8 cellular contexts compared by ENCODE assay signal in the genomic region with DNA sequence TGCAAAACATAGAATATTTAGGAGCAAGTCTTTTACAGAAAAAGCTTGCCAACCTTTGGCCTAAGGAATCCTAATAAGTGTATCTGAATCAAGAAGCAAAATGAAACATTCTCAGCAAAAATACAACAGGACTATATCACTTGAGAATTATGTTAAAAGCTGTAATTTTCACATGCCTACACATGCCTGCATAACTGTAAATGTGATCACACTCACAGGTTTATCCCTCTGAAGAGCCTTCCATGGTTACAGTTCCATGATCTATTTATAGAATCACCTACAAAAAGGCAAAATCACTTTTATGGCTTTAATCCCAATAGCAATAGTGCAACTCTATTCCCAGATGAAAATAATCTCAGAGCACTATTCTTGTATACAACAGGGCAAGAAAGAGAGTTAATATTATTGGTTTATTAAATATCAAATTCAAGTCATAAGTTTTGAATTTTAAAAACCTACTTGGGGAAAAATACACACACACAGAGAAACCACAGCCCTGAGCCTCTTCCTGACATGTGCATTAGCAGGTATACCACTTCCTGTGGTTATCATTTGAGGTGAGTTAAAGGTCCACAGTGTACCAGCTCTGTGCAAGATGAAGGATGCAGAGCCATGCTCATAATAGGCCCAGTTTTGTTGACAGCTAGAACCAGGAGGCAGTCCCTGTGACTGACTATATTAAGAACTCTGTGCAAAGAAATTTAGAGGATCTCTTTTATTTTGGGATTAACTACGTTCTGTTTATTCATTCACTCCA.
A peak's percentile ranks its signal among the peaks of the same experiment; 100 is the strongest.
DNase-seq lines count a peak whose midpoint lies in the region; ATAC-seq and TF ChIP-seq lines count a peak whose summit lies in the region.

No MANE protein-coding gene starts in this region.

- peaks cover 90% of the 10 kb centered on the region for H3K4me1 ChIP-seq in PC-3 (ENCODE audit: insufficient read depth, low read length)
- no peaks in the 10 kb centered on the region for H3K4me1 ChIP-seq in BE2C

- no TSS peak for BruUV-seq in PC-3 (replicated peaks; lab: Mats Ljungman, UMichigan)

- H3K27ac Mint-ChIP-seq in brain: peak overlapping the region in 3 of 5 experiments; percentile 49 to 74 (median 53)
- no peak overlapping the region for H3K27ac Mint-ChIP-seq in endothelial cell (ENCODE audit: unreplicated experiment)

- H3K9me3 Mint-ChIP-seq in brain (peaks cover 0 to 2% (median 0%) of the 10 kb centered on the region in 5 experiments), endothelial cell (ENCODE audit: unreplicated experiment) (no peaks in the 10 kb centered on the region)

- H3K79me2 ChIP-seq in PC-3 (ENCODE audit: low read length): no peaks in the 10 kb centered on the region

- H3K9me3 ChIP-seq in PC-3 (ENCODE audit: low read length): no peaks in the 10 kb centered on the region
- H3K9me3 ChIP-seq in BE2C: no peaks in the 10 kb centered on the region

- H3K36me3 Mint-ChIP-seq in brain (no peaks in the 10 kb centered on the region), endothelial cell (ENCODE audit: low read depth, unreplicated experiment) (no peaks in the 10 kb centered on the region)

- CTCF ChIA-PET in PC-3 (lab: Charles Lee): no interaction called here

- DNase-seq in GM10266 (ENCODE audit: extremely low spot score) (peak; percentile 7), PC-3 (peak; percentile 65), NCI-H446 (lab: John Stamatoyannopoulos, UW) (no peak), endothelial cell (ENCODE audit: low spot score) (no peak), BE2C (no peak)
- peak; percentile 6 for DNase-seq in stimulated activated CD8-positive, alpha-beta memory T cell treated with anti-CD3 and anti-CD28 coated beads, Interleukin-4, amount 100 ng/mL, for 24 hours (ENCODE audit: low read depth)

- H3K4me3 Mint-ChIP-seq in brain (no peak overlapping the region), endothelial cell (ENCODE audit: unreplicated experiment) (no peak overlapping the region)

- POLR2A ChIA-PET in PC-3 (lab: Charles Lee; ENCODE audit: unreplicated experiment): no interaction called here

- H4K20me1 ChIP-seq in PC-3 (ENCODE audit: low read length): no peaks in the 10 kb centered on the region

- H3K36me3 ChIP-seq in PC-3 (ENCODE audit: low read depth, low read length) (no peaks in the 10 kb centered on the region), BE2C (no peaks in the 10 kb centered on the region)

- peak overlapping the region; percentile 69 for H3K27ac ChIP-seq in PC-3 (ENCODE audit: low read length)

- no peak overlapping the region for H3K4me3 ChIP-seq in PC-3 (ENCODE audit: low read length)
- no peak overlapping the region for H3K4me3 ChIP-seq in BE2C (ENCODE audit: low read depth, low read length)

- TF ChIP-seq CTCF in GM10266 (IDR thresholded peaks at IDR 0.05; ENCODE audit: control insufficient read depth, insufficient read depth, low read depth, missing control alignments) (no peak), PC-3 (conservative IDR thresholded peaks at IDR 0.05; ENCODE audit: low read depth, low read length) (no peak), brain (conservative IDR thresholded peaks at IDR 0.05) (no peak), endothelial cell (IDR thresholded peaks at IDR 0.05; ENCODE audit: unreplicated experiment) (no peak), BE2C (IDR thresholded peaks at IDR 0.05; ENCODE audit: low read depth, low read length) (no peak)

- peak; percentile 96 for ATAC-seq in GM21825 (IDR thresholded peaks at IDR 0.05; ENCODE audit: unreplicated experiment)
- ATAC-seq in PC-3: no peak; the same call in 1 of the 2 replicates

- intact Hi-C loops in PC-3 (cut with micrococcal nuclease): loop anchor here (10.0 kb wide), 1 partner anchor 309 kb away; no protein-coding TSS in a partner anchor

- H3K27me3 ChIP-seq in PC-3 (ENCODE audit: low read length): no peaks in the 10 kb centered on the region
- H3K27me3 ChIP-seq in BE2C: no peaks in the 10 kb centered on the region

- no peaks in the 10 kb centered on the region for H3K9me2 ChIP-seq in PC-3 (replicated peaks; ENCODE audit: low read length)

- peaks cover 25% of the 10 kb centered on the region for H3F3A ChIP-seq in PC-3 (ENCODE audit: low read length, unreplicated experiment)

- H2AFZ ChIP-seq in PC-3 (ENCODE audit: low read length): no peak overlapping the region

- 0 out of 2 replicates have a peak overlapping the region, but pooled peaks have one; percentile 23 for H3K4me2 ChIP-seq in PC-3 (ENCODE audit: low read length)

- H3K4me1 Mint-ChIP-seq in brain (peaks cover 68% of the 10 kb centered on the region), endothelial cell (ENCODE audit: unreplicated experiment) (peaks cover 40% of the 10 kb centered on the region)

- no peak overlapping the region for H3K9ac ChIP-seq in PC-3 (ENCODE audit: low read length)

- peaks cover 3% of the 10 kb centered on the region for H3K27me3 Mint-ChIP-seq in brain
- H3K27me3 Mint-ChIP-seq in endothelial cell (ENCODE audit: unreplicated experiment): no peaks in the 10 kb centered on the region

Comparison
In these comparisons a context has a peak if more than half of its experiments do, and no peak if none do; other contexts are left out.
1. DNase-seq: peak in GM10266 (single experiment), PC-3 (single experiment) and stimulated activated CD8-positive, alpha-beta memory T cell treated with anti-CD3 and anti-CD28 coated beads, Interleukin-4, amount 100 ng/mL, for 24 hours (single experiment); none in NCI-H446 (0 of 2), endothelial cell (single experiment) and BE2C (single experiment).